In genomic region chr20:62376112-62377063, GRCh38 we compare ENCODE assay signal across 10 cellular contexts. TPM values are rescaled to one million over a fixed set of nuclear protein-coding genes. Genes with fewer than 3 reads are reported as not detected.
DNase-seq lines count a peak whose midpoint lies in the region; ATAC-seq, FAIRE-seq and TF ChIP-seq lines count a peak whose summit lies in the region.
"Had no signal": no experiment of that assay in that cellular context is flagged by ENCODE, and none has a peak within 500 bp of the region (broad histone marks: within the 10 kb centered on the region; RNA-seq: fewer than 3 reads in every experiment).

No MANE protein-coding gene starts in this region.

- in situ Hi-C loops in gastrocnemius medialis (cut with MboI; ENCODE audit: low sequenced_read_pairs in 4 of 4), result loop anchor here in 2 of 4 donors (25.0 kb wide), 3 partner anchors 89 to 364 kb away; partner anchors contain the start of gene MTG2 (in 1 of the 2)

- no peaks in the 10 kb centered on the region for H3K27me3 ChIP-seq in iPS-20b (ENCODE audit: insufficient read depth, low read length)
- no peaks in the 10 kb centered on the region for H3K27me3 ChIP-seq in gastrocnemius medialis

- DNase-seq in HFF-Myc (ENCODE audit: extremely low read depth, low read depth) (no peak), gastrocnemius medialis (peak in 1 of 2 donors; percentile 64), superior temporal gyrus (ENCODE audit: extremely low spot score) (no peak), H54 (ENCODE audit: insufficient read length, low spot score) (no peak)
- DNase-seq: NCI-H2029; stimulated activated CD4-positive, alpha-beta T cell treated with anti-CD3 and anti-CD28 coated beads, Interleukin-12 subunit alpha, Interleukin-12 subunit beta, amount 100 ng/mL, for 4 hours had no signal

- H3K36me3 Mint-ChIP-seq in brain, result no peaks in the 10 kb centered on the region

- ATAC-seq in gastrocnemius medialis, result peak; percentile 65 to 73
- ATAC-seq in HG02885 (IDR thresholded peaks at IDR 0.05; ENCODE audit: poor library complexity, unreplicated experiment), result no peak
- no peak for ATAC-seq in GM21360 (IDR thresholded peaks at IDR 0.05; ENCODE audit: unreplicated experiment)

- H3K4me1 ChIP-seq in iPS-20b (ENCODE audit: insufficient read depth, low read length), result peaks cover 14% of the 10 kb centered on the region; the same call in 1 of the 2 replicates
- peaks cover 3 to 17% of the 10 kb centered on the region in 2 donors for H3K4me1 ChIP-seq in gastrocnemius medialis

- no peak overlapping the region for H3K4me3 Mint-ChIP-seq in brain

- no peak overlapping the region for H3K4me3 ChIP-seq in HFF-Myc (replicated peaks; ENCODE audit: low read depth, low read length)
- no peak overlapping the region for H3K4me3 ChIP-seq in iPS-20b (ENCODE audit: low read length)
- H3K4me3 ChIP-seq in gastrocnemius medialis, result peak overlapping the region in 1 of 4 donors; percentile 19

- peaks cover 24% of the 10 kb centered on the region for H3K4me1 Mint-ChIP-seq in brain

- intact Hi-C loops in gastrocnemius medialis (cut with DNase I; ENCODE audit: low total_unique reads), result no loop called here

- peak overlapping the region; percentile 87 to 97 (median 93) for H3K27ac Mint-ChIP-seq in brain

- H3K9me3 ChIP-seq in iPS-20b (ENCODE audit: insufficient read depth, low read depth, low read length) (no peaks in the 10 kb centered on the region), gastrocnemius medialis (no peaks in the 10 kb centered on the region)

- H3K36me3 ChIP-seq in iPS-20b (ENCODE audit: insufficient read depth, low read depth, low read length) (no peaks in the 10 kb centered on the region), gastrocnemius medialis (no peaks in the 10 kb centered on the region)

- TF ChIP-seq POLR2A in gastrocnemius medialis (IDR thresholded peaks at IDR 0.05) (no peak), H54 (IDR thresholded peaks at IDR 0.05; ENCODE audit: low read depth, low read length) (no peak)

- H3K9me3 Mint-ChIP-seq in brain, result peaks cover 0 to 9% (median 2%) of the 10 kb centered on the region in 5 experiments

- no peak for FAIRE-seq in H54 (lab: Jason Lieb, UNC)

- peaks cover 7% of the 10 kb centered on the region for H3K27me3 Mint-ChIP-seq in brain

- H3K27ac ChIP-seq in iPS-20b (ENCODE audit: low read length) (peak overlapping the region; percentile 65), gastrocnemius medialis (peak overlapping the region in 3 of 4 donors; percentile 7 to 35 (median 25))

- H3K9ac ChIP-seq in iPS-20b (ENCODE audit: low read depth, low read length), result peak overlapping the region; percentile 67

- TF ChIP-seq CTCF in HFF-Myc (IDR thresholded peaks at IDR 0.05; ENCODE audit: low read depth, low read length, missing control alignments) (peak; percentile 17), brain (conservative IDR thresholded peaks at IDR 0.05) (peak; percentile 44 to 48), gastrocnemius medialis (IDR thresholded peaks at IDR 0.05 in 4 of 5, conservative IDR thresholded peaks at IDR 0.05 in 1 of 5) (peak; percentile 46 to 67 (median 56))

RNA-seq across cellular contexts. Expression of gene LAMA5, which starts 9.3 kb away (rescaled TPM):
- polyA plus RNA-seq in brain (ENCODE audit: insufficient read depth, low read depth, low replicate concordance), result 17.5 TPM
- 10 to 100 TPM; 13.0 to 35.8 (median 22.7) TPM for total RNA-seq in gastrocnemius medialis

RNA-seq across cellular contexts. Expression of gene RPS21, which starts 10.5 kb away (rescaled TPM):
- polyA plus RNA-seq in brain (ENCODE audit: insufficient read depth, low read depth, low replicate concordance), result 5,928 TPM
- 1,000 to 10,000 TPM; 1,167 to 4,037 (median 2,295) TPM for total RNA-seq in gastrocnemius medialis

RNA-seq across cellular contexts. Expression of gene CABLES2, which starts 30.7 kb away (rescaled TPM):
- 12.0 TPM for polyA plus RNA-seq in brain (ENCODE audit: insufficient read depth, low read depth, low replicate concordance)
- total RNA-seq in gastrocnemius medialis, result 1 to 10 TPM; 3.6 to 9.3 (median 4.2) TPM

RNA-seq across cellular contexts. Expression of gene RBBP8NL, which starts 51.0 kb away (rescaled TPM):
- polyA plus RNA-seq in brain (ENCODE audit: insufficient read depth, low read depth, low replicate concordance), result 0.92 TPM
- not detected for total RNA-seq in gastrocnemius medialis

Comparison
In these comparisons a context has a peak if more than half of its experiments do, and no peak if none do; other contexts are left out.
1. ATAC-seq: peak in gastrocnemius medialis (2 of 2); none in HG02885 (single experiment) and GM21360 (single experiment).
2. Peak in every context shown above with its lines, with median percentiles within 50 percentile points of each other: CTCF ChIP-seq.